Comparison of ENCODE assay signal across 9 cellular contexts in the genomic region with DNA sequence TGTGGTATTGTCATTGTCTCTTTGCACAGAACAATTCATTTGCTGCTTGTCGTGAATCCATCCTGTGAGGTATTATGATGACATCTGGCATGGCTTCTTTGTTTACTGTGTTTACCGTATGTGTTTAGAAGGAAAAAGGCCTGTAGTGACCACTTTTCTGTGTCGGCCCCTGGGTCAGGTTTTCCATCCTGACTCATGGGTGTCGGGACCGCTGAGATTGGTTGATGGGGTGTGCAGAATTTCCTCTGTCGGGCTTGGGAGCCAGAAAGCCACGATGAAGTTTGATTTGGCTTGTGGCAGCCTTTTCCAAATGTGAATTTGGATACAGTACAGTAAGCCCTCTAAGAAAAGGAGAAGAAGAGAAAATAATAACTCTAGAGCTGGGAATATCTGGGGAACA.
DNase-seq lines count a peak whose midpoint lies in the region; FAIRE-seq and TF ChIP-seq lines count a peak whose summit lies in the region.
"Had no signal": no experiment of that assay in that cellular context is flagged by ENCODE, and none has a peak within 500 bp of the region (broad histone marks: within the 10 kb centered on the region; RNA-seq: fewer than 3 reads in every experiment).

No MANE protein-coding gene starts in this region.

- FAIRE-seq in GM12892 (lab: Jason Lieb, UNC) (no peak), frontal cortex (lab: Jason Lieb, UNC) (no peak)

- H3K36me3 ChIP-seq in BLaER1 treated with 17β-estradiol and CSF1 and Interleukin-3, amounts not matched to agents 10 nM and 100 nM = peaks cover 0 to 28% (median 0%) of the 10 kb centered on the region in 11 experiments; a peak in 3 of 22 replicates
- no peaks in the 10 kb centered on the region for H3K36me3 ChIP-seq in esophagus muscularis mucosa
- no peaks in the 10 kb centered on the region for H3K36me3 ChIP-seq in neutrophil

- TF ChIP-seq EP300 in esophagus muscularis mucosa (IDR thresholded peaks at IDR 0.05) = no peak

- peaks cover 10 to 75% (median 28%) of the 10 kb centered on the region in 11 experiments; a peak in 16 of 22 replicates for H4K20me1 ChIP-seq in BLaER1 treated with 17β-estradiol and CSF1 and Interleukin-3, amounts not matched to agents 10 nM and 100 nM

- H3K4me1 ChIP-seq in BLaER1 treated with 17β-estradiol and CSF1 and Interleukin-3, amounts not matched to agents 10 nM and 100 nM = peaks cover 15 to 80% (median 33%) of the 10 kb centered on the region in 10 experiments
- H3K4me1 ChIP-seq in esophagus muscularis mucosa (peaks cover 58 to 70% (median 63%) of the 10 kb centered on the region in 4 donors), neutrophil (ENCODE audit: control insufficient read depth in 1 of 2, insufficient read depth in 1 of 2, low read depth in 1 of 2, low read length in 1 of 2) (peaks cover 70 to 71% of the 10 kb centered on the region in 2 experiments)

- peak overlapping the region; percentile 5 to 79 (median 45); a peak in 19 of 22 replicates for H3K4me2 ChIP-seq in BLaER1 treated with 17β-estradiol and CSF1 and Interleukin-3, amounts not matched to agents 10 nM and 100 nM

- H3K27ac ChIP-seq in BLaER1 treated with 17β-estradiol and CSF1 and Interleukin-3, amounts not matched to agents 10 nM and 100 nM = peak overlapping the region in 5 of 11 experiments; percentile 2 to 49 (median 46); a peak in 7 of 22 replicates
- H3K27ac ChIP-seq in esophagus muscularis mucosa (replicated peaks in 1 of 4) (peak overlapping the region; percentile 81 to 86 (median 82)), neutrophil (peak overlapping the region; percentile 80)

- peak overlapping the region in 4 of 11 experiments; percentile 1 to 41 (median 23); a peak in 6 of 22 replicates for H3K9ac ChIP-seq in BLaER1 treated with 17β-estradiol and CSF1 and Interleukin-3, amounts not matched to agents 10 nM and 100 nM

- intact Hi-C loops in esophagus muscularis mucosa (cut with DNase I) = no loop called here

- no peaks in the 10 kb centered on the region for H3K27me3 ChIP-seq in BLaER1 treated with 17β-estradiol and CSF1 and Interleukin-3, amounts not matched to agents 10 nM and 100 nM
- H3K27me3 ChIP-seq in esophagus muscularis mucosa = no peaks in the 10 kb centered on the region
- H3K27me3 ChIP-seq in neutrophil = no peaks in the 10 kb centered on the region

- 0 out of 20 replicates have a peak overlapping the region, but pooled peaks of 1 of the 10 experiments have one; percentile 2 for H3K4me3 ChIP-seq in BLaER1 treated with 17β-estradiol and CSF1 and Interleukin-3, amounts not matched to agents 10 nM and 100 nM
- H3K4me3 ChIP-seq in esophagus muscularis mucosa (peak overlapping the region in 2 of 4 donors; percentile 4 to 22), neutrophil (ENCODE audit: low read depth in 1 of 2, low read length in 1 of 2) (peak overlapping the region in 1 of 2 experiments; percentile 10)

- no peaks in the 10 kb centered on the region for H3K9me3 ChIP-seq in BLaER1 treated with 17β-estradiol and CSF1 and Interleukin-3, amounts not matched to agents 10 nM and 100 nM (replicated peaks in 1 of 11)
- H3K9me3 ChIP-seq in esophagus muscularis mucosa (no peaks in the 10 kb centered on the region), neutrophil (no peaks in the 10 kb centered on the region)

- DNase-seq in RKO (ENCODE audit: low spot score) = peak; percentile 74
- no peak for DNase-seq in esophagus muscularis mucosa (ENCODE audit: extremely low spot score)
- no peak for DNase-seq in GM12892 (ENCODE audit: insufficient read length)
- DNase-seq in activated CD8-positive, alpha-beta memory T cell treated with anti-CD3 and anti-CD28 coated beads, Interleukin-2, amount 50 U/mL, for 4 hours = no peak
- no peak for DNase-seq in superior temporal gyrus (ENCODE audit: extremely low spot score)
- no peak for DNase-seq in frontal cortex (ENCODE audit: low spot score in 2 of 2)
- DNase-seq: naive B cell had no signal

- TF ChIP-seq CTCF in esophagus muscularis mucosa (IDR thresholded peaks at IDR 0.05) = no peak
- no peak for TF ChIP-seq CTCF in neutrophil (IDR thresholded peaks at IDR 0.05)

- TF ChIP-seq POLR2A in esophagus muscularis mucosa (IDR thresholded peaks at IDR 0.05; ENCODE audit: low read depth) (no peak), GM12892 (IDR thresholded peaks at IDR 0.05; ENCODE audit: low read depth, low read length) (no peak)

- WGBS in esophagus muscularis mucosa = 19% methylated on average over 7 of the region's 7 CpGs
